Comparison of ENCODE assay signal across 18 cellular contexts in the genomic region with DNA sequence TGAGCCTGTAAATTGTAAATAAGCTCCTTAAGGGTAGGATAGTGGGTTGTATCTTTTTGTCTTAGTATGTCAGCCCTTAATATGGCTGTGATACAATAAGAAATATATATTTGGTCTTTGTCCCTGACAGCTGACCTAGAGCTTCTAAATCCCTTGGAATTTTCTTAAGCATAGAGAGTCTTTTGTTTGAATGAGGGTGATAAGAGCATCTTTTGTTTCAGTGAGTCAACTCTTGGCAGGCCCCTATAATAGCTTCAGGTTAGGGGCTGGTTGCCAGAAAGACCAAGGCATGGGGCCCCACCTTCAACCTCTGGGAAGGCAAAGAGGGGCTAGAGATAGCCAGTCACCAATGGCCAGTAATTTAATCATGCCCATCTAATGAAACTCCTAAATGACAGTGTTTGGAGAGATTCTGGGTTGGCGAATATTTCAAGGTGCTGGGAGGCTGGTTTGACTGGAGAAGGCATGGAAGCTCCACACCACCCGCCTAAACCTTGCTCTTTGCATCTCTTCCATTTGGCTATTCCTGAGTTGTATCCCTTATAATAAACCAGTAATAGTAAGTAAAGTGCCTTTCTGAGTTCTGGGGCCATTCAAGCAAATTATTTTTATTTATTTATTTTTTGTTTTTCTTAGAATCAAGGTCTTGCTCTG. TPM values are rescaled to one million over a fixed set of nuclear protein-coding genes. Genes with fewer than 3 reads are reported as not detected.
DNase-seq lines count a peak whose midpoint lies in the region; ATAC-seq and TF ChIP-seq lines count a peak whose summit lies in the region.
"Had no signal": no experiment of that assay in that cellular context is flagged by ENCODE, and none has a peak within 500 bp of the region (broad histone marks: within the 10 kb centered on the region; RNA-seq: fewer than 3 reads in every experiment).

No MANE protein-coding gene starts in this region.

- H2BK120ac ChIP-seq in mesendoderm (ENCODE audit: low read depth, low read length), result no peak overlapping the region

- H3K4me1 ChIP-seq in mesendoderm (ENCODE audit: control insufficient read depth, low read depth, low read length) (no peaks in the 10 kb centered on the region), heart right ventricle (peaks cover 0 to 24% (median 11%) of the 10 kb centered on the region in 9 donors)

- no peaks in the 10 kb centered on the region for H3K79me1 ChIP-seq in mesendoderm (ENCODE audit: low read length)

- no peak overlapping the region for H3K56ac ChIP-seq in mesendoderm (ENCODE audit: low read length)

- H4K5ac ChIP-seq in mesendoderm (ENCODE audit: low read length), result no peak overlapping the region

- H3K4ac ChIP-seq in mesendoderm (ENCODE audit: low read depth, low read length), result no peak overlapping the region

- H3K27me3 ChIP-seq in mesendoderm (ENCODE audit: insufficient read depth, low read length, poor library complexity) (no peaks in the 10 kb centered on the region), heart right ventricle (no peaks in the 10 kb centered on the region)
- H3K27me3 ChIP-seq: esophagus muscularis mucosa, neutrophil, SJSA1 had no signal

- H4K8ac ChIP-seq in mesendoderm (ENCODE audit: low read depth, low read length), result no peak overlapping the region

- H3K79me2 ChIP-seq in mesendoderm (ENCODE audit: control insufficient read depth, insufficient read depth, low read length), result peaks cover 12% of the 10 kb centered on the region

- H3K4me3 ChIP-seq in mesendoderm (ENCODE audit: low read length), result no peak overlapping the region
- no peak overlapping the region for H3K4me3 ChIP-seq in heart right ventricle
- H3K4me3 ChIP-seq: esophagus muscularis mucosa, SJSA1 had no signal

- ATAC-seq in heart right ventricle, result no peak
- no peak for ATAC-seq in omental fat pad (ENCODE audit: low FRiP score)

- H2AK5ac ChIP-seq in mesendoderm (ENCODE audit: low read length), result no peak overlapping the region

- no peak overlapping the region for H2BK5ac ChIP-seq in mesendoderm (ENCODE audit: low read length)

- H3K4me2 ChIP-seq in mesendoderm (ENCODE audit: low read length), result no peak overlapping the region
- H3K4me2 ChIP-seq: KMS-11 had no signal

- H2BK15ac ChIP-seq in mesendoderm (replicated peaks; ENCODE audit: low read depth), result no peak overlapping the region

- TF ChIP-seq CTCF in heart right ventricle (IDR thresholded peaks at IDR 0.05) (no peak), omental fat pad (IDR thresholded peaks at IDR 0.05) (no peak)

- H3K36me3 ChIP-seq in mesendoderm (ENCODE audit: control insufficient read depth, insufficient read depth, low read length), result no peaks in the 10 kb centered on the region
- H3K36me3 ChIP-seq in heart right ventricle, result peaks cover 0 to 8% (median 0%) of the 10 kb centered on the region in 9 donors
- H3K36me3 ChIP-seq: neutrophil had no signal

- no peak overlapping the region for H3K23ac ChIP-seq in mesendoderm (ENCODE audit: low read length)

- H3K9me3 ChIP-seq in heart right ventricle, result no peaks in the 10 kb centered on the region
- H3K9me3 ChIP-seq: esophagus muscularis mucosa, neutrophil, SJSA1 had no signal

- no peak overlapping the region for H3K9ac ChIP-seq in mesendoderm (ENCODE audit: low read length)
- H3K9ac ChIP-seq: KMS-11 had no signal

- no peak overlapping the region for H3K27ac ChIP-seq in mesendoderm (ENCODE audit: low read depth, low read length)
- no peak overlapping the region for H3K27ac ChIP-seq in heart right ventricle
- H3K27ac ChIP-seq: esophagus muscularis mucosa, KMS-11, neutrophil, SJSA1 had no signal

- intact Hi-C loops in heart right ventricle (cut with DNase I), result no loop called here

- no peak overlapping the region for H3K18ac ChIP-seq in mesendoderm (ENCODE audit: low read length)

- peak; percentile 23 for DNase-seq in EH (ENCODE audit: low read depth)
- peak; percentile 77 for DNase-seq in M059J (ENCODE audit: low read depth)
- peak; percentile 66 for DNase-seq in amniotic epithelial cell (ENCODE audit: low read depth)
- peak; percentile 37 for DNase-seq in mesendoderm
- no peak for DNase-seq in DMS114 treated with DMSO at 0.1 percent for 48 hours (lab: John Stamatoyannopoulos, UW; ENCODE audit: unreplicated experiment)
- DNase-seq in DMS53 treated with DMSO at 0.1 percent for 48 hours (lab: John Stamatoyannopoulos, UW; ENCODE audit: unreplicated experiment), result no peak
- no peak for DNase-seq in heart right ventricle
- DNase-seq in omental fat pad (ENCODE audit: low spot score), result no peak
- DNase-seq: central memory CD4-positive, alpha-beta T cell; DMS79; head of caudate nucleus; NCI-H1105 treated with DMSO at 0.1 percent for 48 hours; NCI-H526; right cardiac atrium had no signal

- no CpG with 5 or more reads among the region's 2 CpGs for WGBS in mesendoderm (ENCODE audit: extremely low coverage, insufficient coverage, low lambda C conversion rate)
- 64 to 99% methylated on average over 2 of the region's 2 CpGs for WGBS in heart right ventricle, 2 donors

RNA-seq across cellular contexts. Expression of a gene that starts 10.5 kb away (rescaled TPM):
- 32.6 and 45.7 TPM in 2 replicates for total RNA-seq in M059J (2014; rRNA removed; shearing (Covaris generic))
- 14.7 TPM for polyA plus RNA-seq in mesendoderm (2013, experiment 1 of 2)
- polyA plus RNA-seq in mesendoderm (2013, experiment 2 of 2), result 14.1 TPM
- total RNA-seq in heart right ventricle, result 10 to 100 TPM; 11.6 to 19.9 (median 15.0) TPM
- polyA plus RNA-seq in heart right ventricle, result 1 to 10 TPM; 4.0 to 4.4 TPM
- total RNA-seq in omental fat pad, result 10 to 100 TPM; 14.9 to 18.2 (median 15.3) TPM

Comparison
In these comparisons a context has a peak if more than half of its experiments do, and no peak if none do; other contexts are left out.
1. DNase-seq: peak in EH (single experiment), M059J (single experiment), amniotic epithelial cell (single experiment) and mesendoderm (single experiment); none in DMS114 treated with DMSO at 0.1 percent for 48 hours (single experiment), DMS53 treated with DMSO at 0.1 percent for 48 hours (single experiment), heart right ventricle (0 of 2) and omental fat pad (single experiment).